ENCODE assay signal across 8 cellular contexts in genomic region chr16:27268376-27269299, GRCh38. TPM values are rescaled to one million over a fixed set of nuclear protein-coding genes. Genes with fewer than 3 reads are reported as not detected.
DNase-seq lines count a peak whose midpoint lies in the region; ATAC-seq, FAIRE-seq and TF ChIP-seq lines count a peak whose summit lies in the region.

A gene with protein sequence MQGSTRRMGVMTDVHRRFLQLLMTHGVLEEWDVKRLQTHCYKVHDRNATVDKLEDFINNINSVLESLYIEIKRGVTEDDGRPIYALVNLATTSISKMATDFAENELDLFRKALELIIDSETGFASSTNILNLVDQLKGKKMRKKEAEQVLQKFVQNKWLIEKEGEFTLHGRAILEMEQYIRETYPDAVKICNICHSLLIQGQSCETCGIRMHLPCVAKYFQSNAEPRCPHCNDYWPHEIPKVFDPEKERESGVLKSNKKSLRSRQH (minus strand): TSS chr16:27268772. CDS start chr16:27257570, 11,202 bp downstream.

- intact Hi-C loops in kidney (cut with DNase I): no loop called here

- H3K36me3 ChIP-seq in kidney (ENCODE audit: control insufficient read depth in 1 of 2, insufficient read depth in 2 of 2, low read length in 2 of 2): no peaks in the 10 kb centered on the region

- peaks cover 4 to 5% of the 10 kb centered on the region in 2 donors for H3K4me1 ChIP-seq in kidney (ENCODE audit: control insufficient read depth in 1 of 2, insufficient read depth in 1 of 2, low read depth in 1 of 2, low read length in 2 of 2)

- peak; percentile 95 for DNase-seq in AG10803 (ENCODE audit: low read depth)
- DNase-seq in NCI-H446 (lab: John Stamatoyannopoulos, UW): peak; percentile 88 to 97
- peak; percentile 93 for DNase-seq in activated CD4-positive, alpha-beta T cell treated with anti-CD3 and anti-CD28 coated beads for 1 hour
- DNase-seq in cerebellum (ENCODE audit: low spot score): peak; percentile 98
- peak; percentile 99 for DNase-seq in kidney
- DNase-seq in stimulated activated CD4-positive, alpha-beta T cell treated with anti-CD3 and anti-CD28 coated beads, Interleukin-15, amount 100 ng/mL, for 24 hours: peak; percentile 99

- peak; percentile 26 for TF ChIP-seq CTCF in AG10803 (conservative IDR thresholded peaks at IDR 0.05; ENCODE audit: low read length)
- TF ChIP-seq CTCF in kidney (IDR thresholded peaks at IDR 0.05; ENCODE audit: borderline replicate concordance, extremely low read depth, insufficient read depth): no peak

- ATAC-seq in GM19023 (IDR thresholded peaks at IDR 0.05; ENCODE audit: unreplicated experiment) (peak; percentile 97), HG03280 (IDR thresholded peaks at IDR 0.05; ENCODE audit: unreplicated experiment) (peak; percentile 95)

- H3K4me3 ChIP-seq in AG10803 (ENCODE audit: low read length) (peak within 1 kb of the TSS; percentile 94), kidney (ENCODE audit: low read length in 2 of 2) (peak within 1 kb of the TSS; percentile 86 to 97)

- FAIRE-seq in kidney (lab: Jason Lieb, UNC): peak; percentile 29

- H3K9me3 ChIP-seq in kidney (ENCODE audit: control insufficient read depth in 1 of 2, low read length in 2 of 2): no peaks in the 10 kb centered on the region

- peak within 1 kb of the TSS; percentile 75 to 88 for H3K27ac ChIP-seq in kidney (ENCODE audit: low read depth in 2 of 2, low read length in 2 of 2)

- H3K9ac ChIP-seq in kidney (ENCODE audit: low read length in 2 of 2): peak within 1 kb of the TSS; percentile 77 to 92

RNA-seq across cellular contexts. Expression of the gene that starts here (rescaled TPM):
- 27.0 TPM for total RNA-seq in cerebellum
- total RNA-seq in kidney: 72.1 TPM
- polyA plus RNA-seq in kidney (ENCODE audit: insufficient read depth, low read depth, low replicate concordance): 145 TPM

Comparison
In these comparisons a context has a peak if more than half of its experiments do, and no peak if none do; other contexts are left out.
1. Peak in every context shown above with its lines: DNase-seq, ATAC-seq, H3K4me3 ChIP-seq and H3K27ac ChIP-seq.